ENCODE assay signal across 29 cellular contexts in genomic region chr15:64361259-64361658, GRCh38.
"Had no signal": no experiment of that assay in that cellular context is flagged by ENCODE, and none has a peak within 500 bp of the region (broad histone marks: within the 10 kb centered on the region; RNA-seq: fewer than 3 reads in every experiment).

No MANE protein-coding gene starts in this region.

- H3K27me3 ChIP-seq: breast epithelium, MG63, Peyer's patch, SJSA1 had no signal

- H3K27me3 Mint-ChIP-seq: activated B cell treated with CpG ODN at 0.5 μM for 24 hours; activated CD4-positive, alpha-beta memory T cell treated with anti-CD3 and anti-CD28 coated beads, Interleukin-2, amount 10 ng/mL, durations not matched to agents 7 days and 5 days; activated CD4-positive, alpha-beta T cell treated with anti-CD3 and anti-CD28 coated beads, Interleukin-2, amount 10 ng/mL, durations not matched to agents 7 days and 5 days had no signal

- H3K4me3 ChIP-seq: breast epithelium, MG63, Peyer's patch, SJSA1 had no signal

- H3K9me3 Mint-ChIP-seq: activated B cell treated with CpG ODN at 0.5 μM for 24 hours; activated CD4-positive, alpha-beta memory T cell treated with anti-CD3 and anti-CD28 coated beads, Interleukin-2, amount 10 ng/mL, durations not matched to agents 7 days and 5 days; activated CD4-positive, alpha-beta T cell treated with anti-CD3 and anti-CD28 coated beads, Interleukin-2, amount 10 ng/mL, durations not matched to agents 7 days and 5 days; activated T-helper 2 cell treated with anti-CD3 and anti-CD28 coated beads, Interferon-gamma antibody, Interleukin-2, Interleukin-4, amounts not matched to agents 10 μg/mL and 5 μg/mL and 100 μg/mL, durations not matched to agents 14 hours and 24 hours and 36 hours; T-helper 1 cell treated with Interleukin-12 subunit alpha and Interleukin-12 subunit beta and Interleukin-4 antibody, amounts not matched to agents 30 μg/mL and 1 μg/mL, for 36 hours had no signal

- H3K4me1 ChIP-seq: breast epithelium, Peyer's patch, SJSA1 had no signal

- H3K4me2 ChIP-seq: KMS-11 had no signal

- H3K27ac ChIP-seq: breast epithelium, KMS-11, Peyer's patch, RWPE1, SJSA1 had no signal

- DNase-seq: activated B cell treated with CpG ODN at 0.5 μM for 24 hours; activated CD4-positive, alpha-beta memory T cell treated with anti-CD3 and anti-CD28 coated beads, Interleukin-2, amount 10 ng/mL, durations not matched to agents 7 days and 5 days; activated CD4-positive, alpha-beta T cell treated with anti-CD3 and anti-CD28 coated beads for 1 hour; activated CD4-positive, alpha-beta T cell treated with anti-CD3 and anti-CD28 coated beads, Interleukin-2, amount 10 ng/mL, durations not matched to agents 7 days and 5 days; activated gamma-delta T cell treated with Interleukin-2 at 50 U/mL for 16 hours; activated naive CD4-positive, alpha-beta T cell treated with anti-CD3 and anti-CD28 coated beads, Interleukin-2, amount 50 U/mL, for 16 hours; activated T-cell treated with anti-CD3 and anti-CD28 coated beads for 4 hours; activated T-cell treated with anti-CD3 and anti-CD28 coated beads, Interleukin-2, amount 50 U/mL, for 48 hours; aorta; central memory CD4-positive, alpha-beta T cell; MG63; MV-4-11; NCI-H1092 treated with DMSO at 0.1 percent for 48 hours; NCI-H1436; NCI-H1694 treated with DMSO at 0.1 percent for 48 hours; NCI-H2081; NCI-H510A treated with DMSO at 0.1 percent for 48 hours; NCI-H69; NK-92 treated with Interleukin-12 subunit alpha and Interleukin-12 subunit beta, amount 100 ng/mL, for 24 hours; OCI-M1; Peyer's patch; SHP77; T-helper 9 cell had no signal

- H3K9me3 ChIP-seq: breast epithelium, MG63, Peyer's patch, SJSA1 had no signal

- H3K27ac Mint-ChIP-seq: activated B cell treated with CpG ODN at 0.5 μM for 24 hours; activated CD4-positive, alpha-beta memory T cell treated with anti-CD3 and anti-CD28 coated beads, Interleukin-2, amount 10 ng/mL, durations not matched to agents 7 days and 5 days; activated CD4-positive, alpha-beta T cell treated with anti-CD3 and anti-CD28 coated beads, Interleukin-2, amount 10 ng/mL, durations not matched to agents 7 days and 5 days; activated T-helper 2 cell treated with anti-CD3 and anti-CD28 coated beads, Interferon-gamma antibody, Interleukin-2, Interleukin-4, amounts not matched to agents 10 μg/mL and 5 μg/mL and 100 μg/mL, durations not matched to agents 14 hours and 24 hours and 36 hours; T-helper 1 cell treated with Interleukin-12 subunit alpha and Interleukin-12 subunit beta and Interleukin-4 antibody, amounts not matched to agents 30 μg/mL and 1 μg/mL, for 36 hours had no signal

- H3K36me3 ChIP-seq: breast epithelium, Peyer's patch had no signal

- H3K4me3 Mint-ChIP-seq: activated B cell treated with CpG ODN at 0.5 μM for 24 hours; activated CD4-positive, alpha-beta memory T cell treated with anti-CD3 and anti-CD28 coated beads, Interleukin-2, amount 10 ng/mL, durations not matched to agents 7 days and 5 days; activated CD4-positive, alpha-beta T cell treated with anti-CD3 and anti-CD28 coated beads, Interleukin-2, amount 10 ng/mL, durations not matched to agents 7 days and 5 days; T-helper 1 cell treated with Interleukin-12 subunit alpha and Interleukin-12 subunit beta and Interleukin-4 antibody, amounts not matched to agents 30 μg/mL and 1 μg/mL, for 36 hours had no signal

- H3K9ac ChIP-seq: KMS-11 had no signal
